In the genomic region with DNA sequence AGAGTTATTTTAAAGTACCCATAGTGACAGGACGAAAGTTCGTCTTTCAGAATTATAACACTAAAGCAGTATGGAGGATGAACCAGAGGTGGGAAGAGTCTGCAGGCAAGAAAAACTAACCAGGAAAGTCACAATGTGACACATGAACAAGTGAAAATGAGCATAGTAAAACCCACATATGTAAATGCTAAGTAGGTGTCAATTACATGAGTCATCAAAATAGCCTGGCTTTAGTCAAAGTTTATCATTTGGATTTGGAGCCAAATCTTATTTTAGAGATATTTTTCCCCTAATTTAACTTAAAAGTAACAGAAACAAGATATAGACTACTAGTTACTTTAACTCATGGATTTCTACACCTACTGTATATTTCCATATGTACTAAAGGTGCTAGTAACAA, we compare ENCODE assay signal across 33 cellular contexts.
"Had no signal": no experiment of that assay in that cellular context is flagged by ENCODE, and none has a peak within 500 bp of the region (broad histone marks: within the 10 kb centered on the region; RNA-seq: fewer than 3 reads in every experiment).

No MANE protein-coding gene starts in this region.

- H3K4me1 ChIP-seq: colonic mucosa, esophagus squamous epithelium, gastroesophageal sphincter, heart right ventricle had no signal

- ATAC-seq: activated CD4-positive, CD25-positive, alpha-beta regulatory T cell treated with anti-CD3 and anti-CD28 coated beads, Interleukin-2, amount 50 U/mL, for 24 hours; activated CD8-positive, alpha-beta T cell treated with anti-CD3 and anti-CD28 coated beads for 36 hours; activated T-cell treated with anti-CD3 and anti-CD28 coated beads, Interleukin-2, amount 50 U/mL, for 4 hours; activated T-helper 17 cell treated with anti-CD3 and anti-CD28 coated beads, Interleukin-2, amount 50 U/mL, for 72 hours; gastroesophageal sphincter; heart right ventricle; T-helper 17 cell had no signal

- DNase-seq: activated B cell treated with CpG ODN at 0.5 μM for 24 hours; activated CD4-positive, alpha-beta T cell treated with anti-CD3 and anti-CD28 coated beads for 48 hours; activated CD4-positive, alpha-beta T cell treated with anti-CD3 and anti-CD28 coated beads, Interleukin-2, amount 50 U/mL, for 1 hour; activated CD4-positive, alpha-beta T cell treated with anti-CD3 and anti-CD28 coated beads, Interleukin-2, amount 50 U/mL, for 48 hours; activated CD8-positive, alpha-beta memory T cell treated with anti-CD3 and anti-CD28 coated beads for 24 hours; activated CD8-positive, alpha-beta T cell treated with anti-CD3 and anti-CD28 coated beads for 36 hours; activated effector memory CD4-positive, alpha-beta T cell treated with Interleukin-2 at 50 U/mL for 16 hours; activated gamma-delta T cell treated with Interleukin-2 at 50 U/mL for 16 hours; activated naive CD4-positive, alpha-beta T cell treated with anti-CD3 and anti-CD28 coated beads, Interleukin-2, amount 50 U/mL, for 16 hours; activated naive CD4-positive, alpha-beta T cell treated with Interleukin-2 at 50 U/mL for 16 hours; activated T-cell treated with anti-CD3 and anti-CD28 coated beads, Interleukin-2, amount 50 U/mL, for 4 hours; amniotic stem cell; anterior cingulate cortex; brain microvascular endothelial cell; caudate nucleus; cerebellar nuclear complex; colonic mucosa; effector CD8-positive, alpha-beta T cell; esophagus squamous epithelium; foreskin melanocyte; heart right ventricle; T-helper 17 cell; T1000; WERI-Rb-1 had no signal

- H3K27ac ChIP-seq: brain microvascular endothelial cell, colonic mucosa, epithelial cell of prostate, esophagus squamous epithelium, gastroesophageal sphincter, heart right ventricle, WERI-Rb-1 had no signal

- H3K4me1 Mint-ChIP-seq: activated B cell treated with CpG ODN at 0.5 μM for 24 hours; activated T-helper 17 cell treated with anti-CD3 and anti-CD28 coated beads, Interleukin-2, amount 50 U/mL, for 72 hours; T-helper 17 cell had no signal

- H3K27me3 ChIP-seq: brain microvascular endothelial cell, colonic mucosa, esophagus squamous epithelium, gastroesophageal sphincter, heart right ventricle had no signal

- H3K36me3 Mint-ChIP-seq: activated naive CD8-positive, alpha-beta T cell had no signal

- H3K36me3 ChIP-seq: brain microvascular endothelial cell, colonic mucosa, esophagus squamous epithelium, gastroesophageal sphincter, heart right ventricle, WERI-Rb-1 had no signal

- H3K27me3 Mint-ChIP-seq: activated B cell treated with CpG ODN at 0.5 μM for 24 hours had no signal

- H3K27ac Mint-ChIP-seq: activated B cell treated with CpG ODN at 0.5 μM for 24 hours; activated CD8-positive, alpha-beta T cell treated with anti-CD3 and anti-CD28 coated beads for 36 hours; activated naive CD8-positive, alpha-beta T cell; activated T-helper 17 cell treated with anti-CD3 and anti-CD28 coated beads, Interleukin-2, amount 50 U/mL, for 72 hours; T-helper 17 cell; T-helper 2 cell treated with Interferon-gamma antibody and Interleukin-4, amounts not matched to agents 5 μg/mL and 100 μg/mL, for 36 hours had no signal

- H3K4me3 Mint-ChIP-seq: activated B cell treated with CpG ODN at 0.5 μM for 24 hours; activated CD8-positive, alpha-beta T cell treated with anti-CD3 and anti-CD28 coated beads for 36 hours; activated naive CD8-positive, alpha-beta T cell; activated T-cell treated with anti-CD3 and anti-CD28 coated beads, Interleukin-2, amount 50 U/mL, for 4 hours; activated T-helper 17 cell treated with anti-CD3 and anti-CD28 coated beads, Interleukin-2, amount 50 U/mL, for 72 hours; T-helper 17 cell; T-helper 2 cell treated with Interferon-gamma antibody and Interleukin-4, amounts not matched to agents 5 μg/mL and 100 μg/mL, for 36 hours had no signal

- FAIRE-seq: astrocyte, endometrium, endothelial cell of umbilical vein had no signal

- H3K9me3 Mint-ChIP-seq: activated B cell treated with CpG ODN at 0.5 μM for 24 hours; activated CD8-positive, alpha-beta T cell treated with anti-CD3 and anti-CD28 coated beads for 36 hours; activated T-cell treated with anti-CD3 and anti-CD28 coated beads, Interleukin-2, amount 50 U/mL, for 4 hours; activated T-helper 17 cell treated with anti-CD3 and anti-CD28 coated beads, Interleukin-2, amount 50 U/mL, for 72 hours; T-helper 2 cell treated with Interferon-gamma antibody and Interleukin-4, amounts not matched to agents 5 μg/mL and 100 μg/mL, for 36 hours had no signal

- H3K4me3 ChIP-seq: colonic mucosa, esophagus squamous epithelium, gastroesophageal sphincter, heart right ventricle had no signal

- H3K9me3 ChIP-seq: colonic mucosa, esophagus squamous epithelium, gastroesophageal sphincter, heart right ventricle had no signal
